In the genomic region with DNA sequence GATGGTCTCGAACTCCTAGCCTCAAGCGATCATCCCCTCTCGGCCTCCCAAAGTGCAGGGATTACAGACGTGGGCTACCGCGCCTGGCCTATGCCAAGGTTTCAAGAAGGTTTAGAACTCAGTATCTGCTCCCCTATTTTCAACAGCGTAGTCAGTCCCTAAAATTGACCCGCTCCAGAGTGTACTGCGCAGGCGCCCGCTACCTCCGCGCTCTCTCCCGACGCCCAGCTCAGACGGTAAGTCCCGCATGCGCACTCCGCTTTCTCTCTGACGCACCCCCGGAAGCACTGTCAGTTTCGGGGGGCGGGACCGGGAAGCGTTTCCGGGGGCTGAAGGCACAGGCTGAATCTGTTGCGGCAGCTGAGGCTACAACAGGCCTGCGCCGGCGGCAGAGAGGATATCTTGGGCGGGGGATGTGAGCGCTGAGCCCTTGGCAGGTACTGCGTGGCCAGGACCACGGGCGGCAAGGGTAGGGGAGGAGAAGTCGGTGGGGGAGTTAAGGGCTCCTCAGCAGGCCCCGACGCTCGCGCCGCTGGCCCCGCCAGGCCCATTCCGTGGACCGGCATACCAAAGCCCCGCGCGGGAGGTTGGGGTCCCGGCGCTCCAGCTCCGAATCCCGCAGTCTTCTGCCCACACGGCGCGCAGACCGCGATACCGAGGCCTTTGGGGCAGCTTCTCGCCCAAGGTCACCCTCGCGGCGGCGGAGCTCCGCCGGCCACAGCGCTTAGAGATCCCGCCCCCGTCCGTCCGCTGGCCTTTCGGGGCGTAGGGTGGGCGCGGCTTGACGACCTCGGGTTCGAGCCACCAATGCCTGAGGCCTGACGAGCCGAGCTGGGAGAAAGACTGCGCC, we compare ENCODE assay signal across 8 cellular contexts. TPM values are rescaled to one million over a fixed set of nuclear protein-coding genes. Genes with fewer than 3 reads are reported as not detected.
DNase-seq lines count a peak whose midpoint lies in the region; ATAC-seq and TF ChIP-seq lines count a peak whose summit lies in the region.

A gene with protein sequence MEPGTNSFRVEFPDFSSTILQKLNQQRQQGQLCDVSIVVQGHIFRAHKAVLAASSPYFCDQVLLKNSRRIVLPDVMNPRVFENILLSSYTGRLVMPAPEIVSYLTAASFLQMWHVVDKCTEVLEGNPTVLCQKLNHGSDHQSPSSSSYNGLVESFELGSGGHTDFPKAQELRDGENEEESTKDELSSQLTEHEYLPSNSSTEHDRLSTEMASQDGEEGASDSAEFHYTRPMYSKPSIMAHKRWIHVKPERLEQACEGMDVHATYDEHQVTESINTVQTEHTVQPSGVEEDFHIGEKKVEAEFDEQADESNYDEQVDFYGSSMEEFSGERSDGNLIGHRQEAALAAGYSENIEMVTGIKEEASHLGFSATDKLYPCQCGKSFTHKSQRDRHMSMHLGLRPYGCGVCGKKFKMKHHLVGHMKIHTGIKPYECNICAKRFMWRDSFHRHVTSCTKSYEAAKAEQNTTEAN (plus strand): TSS at position 345 of the 850 bp plus-strand sequence. CDS start 27,470 bp downstream, outside the sequence.

- peak; percentile 81 to 87 for TF ChIP-seq POLR2A in sigmoid colon (IDR thresholded peaks at IDR 0.05)

- peaks cover 0 to 13% (median 0%) of the 10 kb centered on the region in 4 donors for H3K36me3 ChIP-seq in sigmoid colon

- peaks cover 0 to 13% (median 4%) of the 10 kb centered on the region in 5 experiments for H3K9me3 Mint-ChIP-seq in brain

- peak within 1 kb of the TSS; percentile 79 to 90 (median 85) for H3K4me3 ChIP-seq in sigmoid colon

- peak within 1 kb of the TSS; percentile 87 to 90 (median 88) for H3K27ac ChIP-seq in sigmoid colon

- peak within 1 kb of the TSS; percentile 94 to 98 (median 97) for H3K27ac Mint-ChIP-seq in brain

- no peaks in the 10 kb centered on the region for H3K36me3 Mint-ChIP-seq in brain

- WGBS in sigmoid colon, 2 donors, result 2 to 4% methylated on average over 79 of the region's 79 CpGs

- ATAC-seq in GM18858 (IDR thresholded peaks at IDR 0.05; ENCODE audit: unreplicated experiment) (peak; percentile 47), HG03066 (IDR thresholded peaks at IDR 0.05; ENCODE audit: low read depth, unreplicated experiment) (peak; percentile 74)

- H3K9me3 ChIP-seq in sigmoid colon, result no peaks in the 10 kb centered on the region

- intact Hi-C loops in sigmoid colon (cut with DNase I), result no loop called here

- DNase-seq in A172 (ENCODE audit: low spot score) (peak; percentile 95), NCI-H2171 (lab: John Stamatoyannopoulos, UW) (peak; percentile 93), UCSD-AML1 (lab: John Stamatoyannopoulos, UW; ENCODE audit: unreplicated experiment) (peak; percentile 96), iPS DF 4.7 (ENCODE audit: extremely low read depth, low spot score) (peak; percentile 64), sigmoid colon (peak; percentile 98)

- H3K27me3 ChIP-seq in sigmoid colon, result no peaks in the 10 kb centered on the region

- TF ChIP-seq CTCF in brain (conservative IDR thresholded peaks at IDR 0.05) (no peak), sigmoid colon (IDR thresholded peaks at IDR 0.05) (no peak)

- peaks cover 0 to 38% (median 20%) of the 10 kb centered on the region in 4 donors for H3K4me1 ChIP-seq in sigmoid colon

- peak in 1 of 4 donors; percentile 14 for TF ChIP-seq EP300 in sigmoid colon (IDR thresholded peaks at IDR 0.05)

- peaks cover 18% of the 10 kb centered on the region for H3K27me3 Mint-ChIP-seq in brain

- H3K4me1 Mint-ChIP-seq in brain, result peaks cover 39% of the 10 kb centered on the region

- H3K4me3 Mint-ChIP-seq in brain, result peak within 1 kb of the TSS; percentile 92 to 100 (median 96)

RNA-seq across cellular contexts. Expression of the gene that starts here (rescaled TPM):
- total RNA-seq in A172 (2014; rRNA removed; shearing (Covaris generic)), result 13.3 and 15.0 TPM in 2 replicates
- polyA plus RNA-seq in brain (ENCODE audit: insufficient read depth, low read depth, low replicate concordance), result 6.8 TPM
- total RNA-seq in sigmoid colon, result 10 to 100 TPM in 1 of 4 donors, 1 to 10 TPM in 3; 6.7 to 12.2 (median 7.9) TPM
- polyA plus RNA-seq in sigmoid colon, result 1 to 10 TPM; 1.8 to 4.6 (median 3.0) TPM

Comparison
In these comparisons a context has a peak if more than half of its experiments do, and no peak if none do; other contexts are left out.
1. Peak in every context shown above with its lines: DNase-seq, ATAC-seq, H3K4me3 ChIP-seq and H3K27ac ChIP-seq.